ENCODE assay signal across 2 cellular contexts in genomic region chr4:186345184-186345583, GRCh38.
TF ChIP-seq lines count a peak whose summit lies in the region.

No MANE protein-coding gene starts in this region.

TF ChIP-seq in GM23338, 12 proteins besides CTCF, POLR2A, EP300 and RAD21:
- TF ChIP-seq REST (IDR thresholded peaks at IDR 0.05; ENCODE audit: unreplicated experiment): no peak
- TF ChIP-seq STAT1 (IDR thresholded peaks at IDR 0.05; ENCODE audit: unreplicated experiment): no peak
- TF ChIP-seq POLR2AphosphoS5 (IDR thresholded peaks at IDR 0.05; ENCODE audit: low read depth): peak; percentile 55
- TF ChIP-seq NANOG (IDR thresholded peaks at IDR 0.05; ENCODE audit: borderline replicate concordance): peak; percentile 93

TF ChIP-seq in H1, 55 proteins besides CTCF, POLR2A, EP300 and RAD21:
- TF ChIP-seq HDAC2 (IDR thresholded peaks at IDR 0.05; ENCODE audit: borderline replicate concordance in 1 of 2, low read depth in 2 of 2, low read length in 2 of 2) (no peak), CHD7 (IDR thresholded peaks at IDR 0.05; ENCODE audit: insufficient replicate concordance, low read length) (peak; percentile 59), NANOG (IDR thresholded peaks at IDR 0.05; ENCODE audit: insufficient read depth, low read depth, low read length, poor library complexity, severe bottlenecking) (peak; percentile 92), RBBP5 (IDR thresholded peaks at IDR 0.05; ENCODE audit: borderline replicate concordance, low read depth, low read length) (no peak), YY1 (IDR thresholded peaks at IDR 0.05; ENCODE audit: low read depth, low read length) (no peak), ASH2L (IDR thresholded peaks at IDR 0.05; ENCODE audit: low read length) (no peak), TCF12 (IDR thresholded peaks at IDR 0.05; ENCODE audit: low read depth, low read length) (peak; percentile 99), KDM4A (IDR thresholded peaks at IDR 0.05; ENCODE audit: low read depth, low read length, severe bottlenecking) (no peak), RXRA (IDR thresholded peaks at IDR 0.05; ENCODE audit: insufficient read depth, low read depth, low read length) (no peak), SP1 (IDR thresholded peaks at IDR 0.05; ENCODE audit: low read depth, low read length) (peak; percentile 70; the same call in 1 of the 2 replicates), JUN (IDR thresholded peaks at IDR 0.05; ENCODE audit: low read depth, low read length) (no peak), POU5F1 (IDR thresholded peaks at IDR 0.05; ENCODE audit: low read depth, low read length) (no peak), CHD1 (IDR thresholded peaks at IDR 0.05; ENCODE audit: low read depth, low read length) (no peak), POLR2AphosphoS5 (IDR thresholded peaks at IDR 0.05; ENCODE audit: low read depth, low read length) (peak; percentile 79), BCL11A (IDR thresholded peaks at IDR 0.05; ENCODE audit: low read depth in 2 of 2, low read length in 2 of 2) (peak in 1 of 2 experiments; percentile 41), CREB1 (IDR thresholded peaks at IDR 0.05) (no peak), GABPA (IDR thresholded peaks at IDR 0.05; ENCODE audit: borderline replicate concordance, insufficient read depth, low read length) (no peak), ATF3 (IDR thresholded peaks at IDR 0.05; ENCODE audit: insufficient read depth, low read depth, low read length) (no peak), TEAD4 (IDR thresholded peaks at IDR 0.05; ENCODE audit: low read depth, low read length) (no peak), TAF7 (optimal IDR thresholded peaks at IDR 0.05; ENCODE audit: borderline replicate concordance, low read depth, low read length) (no peak), CBX5 (IDR thresholded peaks at IDR 0.05; ENCODE audit: low read depth, low read length) (no peak), PHF8 (conservative IDR thresholded peaks at IDR 0.05; ENCODE audit: low read depth, low read length) (no peak), SP2 (IDR thresholded peaks at IDR 0.05; ENCODE audit: low read length) (no peak), ATF2 (IDR thresholded peaks at IDR 0.05; ENCODE audit: low read length) (0 out of 2 replicates have a peak, but pooled peaks have one; percentile 31), SIN3A (conservative IDR thresholded peaks at IDR 0.05 in 1 of 2, IDR thresholded peaks at IDR 0.05 in 1 of 2; ENCODE audit: low read depth in 1 of 2, low read length in 2 of 2) (no peak), CTBP2 (IDR thresholded peaks at IDR 0.05; ENCODE audit: borderline replicate concordance, insufficient read depth, insufficient read length, low read length) (no peak)
